ENCODE assay signal across 1 cellular context in the genomic region with DNA sequence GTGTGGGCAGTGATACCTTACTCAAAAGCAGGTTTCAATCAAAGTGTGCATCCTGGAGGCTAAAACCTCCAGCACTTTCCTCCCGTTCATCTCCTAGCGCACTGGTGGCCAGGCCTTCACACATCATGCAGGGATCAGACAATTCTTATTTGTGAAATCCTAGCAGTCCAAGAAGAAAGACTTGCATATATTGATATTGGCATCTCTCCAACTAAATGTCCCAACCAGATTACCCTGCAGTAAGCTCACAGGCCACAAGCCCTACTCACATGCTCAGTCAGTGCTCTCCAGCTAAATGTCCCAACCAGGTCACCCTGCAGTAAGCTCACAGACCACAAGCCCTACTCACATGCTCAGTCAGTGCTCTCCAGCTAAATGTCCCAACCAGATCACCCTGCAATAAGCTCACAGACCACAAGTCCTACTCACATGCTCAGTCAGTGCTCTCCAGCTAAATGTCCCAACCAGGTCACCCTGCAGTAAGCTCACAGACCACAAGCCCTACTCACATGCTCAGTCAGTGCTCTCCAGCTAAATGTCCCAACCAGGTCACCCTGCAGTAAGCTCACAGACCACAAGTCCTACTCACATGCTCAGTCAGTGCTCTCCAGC.
TF ChIP-seq lines count a peak whose summit lies in the region.

No MANE protein-coding gene starts in this region.

TF ChIP-seq in GM12878, 131 proteins besides CTCF, POLR2A, EP300 and RAD21:
- 0 out of 2 replicates have a peak, but pooled peaks have one; percentile 23 for TF ChIP-seq RUNX3 (IDR thresholded peaks at IDR 0.05; ENCODE audit: low read length)
